ENCODE assay signal across 1 cellular context in the genomic region with DNA sequence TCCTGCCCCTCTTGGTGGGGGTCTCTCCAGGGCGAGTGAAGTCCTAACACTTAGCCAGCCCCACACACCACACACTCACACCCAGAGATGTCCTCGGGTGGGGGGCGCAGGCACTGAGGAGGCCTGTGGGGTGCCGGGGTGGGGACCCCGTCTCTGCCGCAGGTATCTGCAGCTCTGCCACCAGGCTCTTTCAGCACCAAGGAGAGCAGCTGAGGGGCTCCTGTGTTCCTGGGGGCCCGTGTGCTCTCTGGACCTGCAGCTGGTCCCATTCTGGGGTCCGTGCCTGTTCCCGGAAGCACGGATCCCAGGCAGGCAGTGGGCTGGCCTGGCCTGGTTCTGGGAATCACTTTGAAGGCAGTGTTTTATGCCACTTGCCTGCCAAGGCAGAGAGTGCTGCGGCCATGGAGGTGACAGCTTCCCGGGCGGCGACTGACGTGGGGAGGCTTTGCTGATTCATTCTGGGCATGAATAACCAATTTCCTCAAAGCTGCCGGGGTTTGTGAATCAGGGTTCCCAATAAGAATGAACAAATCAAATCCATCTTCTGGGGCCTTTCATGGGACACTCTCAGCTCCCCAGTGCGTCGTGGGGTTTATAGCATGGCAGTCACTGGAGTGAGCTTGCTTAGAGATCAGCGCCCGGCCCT.
TF ChIP-seq lines count a peak whose summit lies in the region.

No MANE protein-coding gene starts in this region.

TF ChIP-seq in K562, 482 proteins besides CTCF, POLR2A, EP300 and RAD21 (continued from another document):
- TF ChIP-seq, protein P1, sequence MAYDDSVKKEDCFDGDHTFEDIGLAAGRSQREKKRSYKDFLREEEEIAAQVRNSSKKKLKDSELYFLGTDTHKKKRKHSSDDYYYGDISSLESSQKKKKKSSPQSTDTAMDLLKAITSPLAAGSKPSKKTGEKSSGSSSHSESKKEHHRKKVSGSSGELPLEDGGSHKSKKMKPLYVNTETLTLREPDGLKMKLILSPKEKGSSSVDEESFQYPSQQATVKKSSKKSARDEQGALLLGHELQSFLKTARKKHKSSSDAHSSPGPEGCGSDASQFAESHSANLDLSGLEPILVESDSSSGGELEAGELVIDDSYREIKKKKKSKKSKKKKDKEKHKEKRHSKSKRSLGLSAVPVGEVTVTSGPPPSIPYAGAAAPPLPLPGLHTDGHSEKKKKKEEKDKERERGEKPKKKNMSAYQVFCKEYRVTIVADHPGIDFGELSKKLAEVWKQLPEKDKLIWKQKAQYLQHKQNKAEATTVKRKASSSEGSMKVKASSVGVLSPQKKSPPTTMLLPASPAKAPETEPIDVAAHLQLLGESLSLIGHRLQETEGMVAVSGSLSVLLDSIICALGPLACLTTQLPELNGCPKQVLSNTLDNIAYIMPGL (CRISPR knock-in tag; IDR thresholded peaks at IDR 0.05) = no peak
- TF ChIP-seq RBBP5 (IDR thresholded peaks at IDR 0.05; ENCODE audit: borderline replicate concordance, insufficient read depth, low read length, poor library complexity, severe bottlenecking) (no peak), KAT7 (CRISPR knock-in tag; IDR thresholded peaks at IDR 0.05; ENCODE audit: borderline replicate concordance) (no peak), DPF2 (IDR thresholded peaks at IDR 0.05) (no peak), MECOM (CRISPR knock-in tag; IDR thresholded peaks at IDR 0.05) (no peak), TAL1 (IDR thresholded peaks at IDR 0.05) (no peak), ETV5 (CRISPR knock-in tag; IDR thresholded peaks at IDR 0.05; ENCODE audit: low read depth) (no peak)
- TF ChIP-seq, protein P2, sequence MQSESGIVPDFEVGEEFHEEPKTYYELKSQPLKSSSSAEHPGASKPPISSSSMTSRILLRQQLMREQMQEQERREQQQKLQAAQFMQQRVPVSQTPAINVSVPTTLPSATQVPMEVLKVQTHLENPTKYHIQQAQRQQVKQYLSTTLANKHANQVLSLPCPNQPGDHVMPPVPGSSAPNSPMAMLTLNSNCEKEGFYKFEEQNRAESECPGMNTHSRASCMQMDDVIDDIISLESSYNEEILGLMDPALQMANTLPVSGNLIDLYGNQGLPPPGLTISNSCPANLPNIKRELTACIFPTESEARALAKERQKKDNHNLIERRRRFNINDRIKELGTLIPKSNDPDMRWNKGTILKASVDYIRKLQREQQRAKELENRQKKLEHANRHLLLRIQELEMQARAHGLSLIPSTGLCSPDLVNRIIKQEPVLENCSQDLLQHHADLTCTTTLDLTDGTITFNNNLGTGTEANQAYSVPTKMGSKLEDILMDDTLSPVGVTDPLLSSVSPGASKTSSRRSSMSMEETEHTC (IDR thresholded peaks at IDR 0.05) = no peak
